33 cellular contexts compared by ENCODE assay signal in the genomic region with DNA sequence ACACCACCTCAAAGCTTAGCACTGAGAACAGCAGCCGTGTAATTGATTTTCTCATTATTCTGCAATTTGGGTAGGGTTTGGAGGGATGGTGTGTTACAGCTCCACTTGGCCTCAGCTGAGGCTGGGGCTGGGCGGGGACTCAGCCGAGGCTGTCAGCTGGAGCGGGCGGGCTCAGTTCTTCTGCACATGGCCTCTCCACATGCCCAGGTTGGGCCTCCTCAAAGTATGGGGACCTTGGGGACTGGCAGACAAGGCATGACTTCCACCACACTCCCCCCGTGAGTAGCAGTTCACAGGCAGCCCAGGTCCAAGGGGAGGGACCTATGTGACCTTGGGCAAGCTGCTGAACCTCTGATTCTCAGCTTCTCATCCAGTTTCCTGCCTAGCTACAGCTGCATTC.
"Had no signal": no experiment of that assay in that cellular context is flagged by ENCODE, and none has a peak within 500 bp of the region (broad histone marks: within the 10 kb centered on the region; RNA-seq: fewer than 3 reads in every experiment).

No MANE protein-coding gene starts in this region.

- H3K36me3 ChIP-seq: adrenal gland, Peyer's patch had no signal

- H3K4me1 ChIP-seq: adrenal gland, Peyer's patch had no signal

- H3K27ac Mint-ChIP-seq: activated CD8-positive, alpha-beta T cell treated with anti-CD3 and anti-CD28 coated beads for 36 hours; activated naive CD4-positive, alpha-beta T cell treated with anti-CD3 and anti-CD28 coated beads, Interleukin-2, amount 50 U/mL, for 72 hours; activated T-cell treated with anti-CD3 and anti-CD28 coated beads, Interleukin-2, amount 50 U/mL, for 72 hours; activated T-helper 17 cell treated with anti-CD3 and anti-CD28 coated beads, Interleukin-2, amount 50 U/mL, for 72 hours had no signal

- H3K27ac ChIP-seq: adrenal gland, KMS-11, VCaP had no signal

- FAIRE-seq: bronchial epithelial cell had no signal

- H3K4me2 ChIP-seq: KMS-11 had no signal

- DNase-seq: activated CD4-positive, alpha-beta T cell treated with anti-CD3 and anti-CD28 coated beads for 1 hour; activated CD4-positive, alpha-beta T cell treated with anti-CD3 and anti-CD28 coated beads for 48 hours; activated CD4-positive, CD25-positive, alpha-beta regulatory T cell; activated CD8-positive, alpha-beta T cell treated with anti-CD3 and anti-CD28 coated beads for 36 hours; activated effector memory CD4-positive, alpha-beta T cell treated with anti-CD3 and anti-CD28 coated beads, Interleukin-2, amount 50 U/mL, for 16 hours; activated naive CD4-positive, alpha-beta T cell; activated T-cell treated with anti-CD3 and anti-CD28 coated beads, Interleukin-2, amount 50 U/mL, for 1 hour; activated T-cell treated with anti-CD3 and anti-CD28 coated beads, Interleukin-2, amount 50 U/mL, for 72 hours; MM.1S; MV-4-11; NCI-H1092; NCI-H1436 treated with DMSO at 0.1 percent for 48 hours; NCI-H1694 treated with DMSO at 0.1 percent for 48 hours; NCI-H2029; NCI-H510A; NCI-H526; NCI-H748 treated with DMSO at 0.1 percent for 48 hours; NK-92 treated with Interleukin-12 subunit alpha and Interleukin-12 subunit beta, amount 100 ng/mL, for 24 hours; PC-3; Peyer's patch; RPMI8226; SIG-M5; SW 1271; T-helper 1 cell; T-helper 2 cell; T-helper 9 cell had no signal

- ATAC-seq: activated CD8-positive, alpha-beta T cell treated with anti-CD3 and anti-CD28 coated beads for 36 hours; activated naive CD4-positive, alpha-beta T cell treated with anti-CD3 and anti-CD28 coated beads, Interleukin-2, amount 50 U/mL, for 72 hours; activated T-cell treated with anti-CD3 and anti-CD28 coated beads, Interleukin-2, amount 50 U/mL, for 72 hours; activated T-helper 17 cell treated with anti-CD3 and anti-CD28 coated beads, Interleukin-2, amount 50 U/mL, for 72 hours; PC-3 had no signal

- H3K9me3 ChIP-seq: adrenal gland, Peyer's patch had no signal

- H3K9ac ChIP-seq: KMS-11 had no signal

- H3K27me3 ChIP-seq: Peyer's patch had no signal

- H3K4me3 Mint-ChIP-seq: activated CD8-positive, alpha-beta T cell treated with anti-CD3 and anti-CD28 coated beads for 36 hours; activated T-cell treated with anti-CD3 and anti-CD28 coated beads, Interleukin-2, amount 50 U/mL, for 72 hours; activated T-helper 17 cell treated with anti-CD3 and anti-CD28 coated beads, Interleukin-2, amount 50 U/mL, for 72 hours; brain had no signal

- H3K36me3 Mint-ChIP-seq: activated naive CD4-positive, alpha-beta T cell treated with anti-CD3 and anti-CD28 coated beads, Interleukin-2, amount 50 U/mL, for 72 hours; brain had no signal

- H3K9me3 Mint-ChIP-seq: activated CD8-positive, alpha-beta T cell treated with anti-CD3 and anti-CD28 coated beads for 36 hours; activated naive CD4-positive, alpha-beta T cell treated with anti-CD3 and anti-CD28 coated beads, Interleukin-2, amount 50 U/mL, for 72 hours; activated T-cell treated with anti-CD3 and anti-CD28 coated beads, Interleukin-2, amount 50 U/mL, for 72 hours; activated T-helper 17 cell treated with anti-CD3 and anti-CD28 coated beads, Interleukin-2, amount 50 U/mL, for 72 hours had no signal

- H3K4me1 Mint-ChIP-seq: activated T-helper 17 cell treated with anti-CD3 and anti-CD28 coated beads, Interleukin-2, amount 50 U/mL, for 72 hours had no signal

- H3K4me3 ChIP-seq: adrenal gland, Peyer's patch had no signal
